ENCODE assay signal across 14 cellular contexts in the genomic region with DNA sequence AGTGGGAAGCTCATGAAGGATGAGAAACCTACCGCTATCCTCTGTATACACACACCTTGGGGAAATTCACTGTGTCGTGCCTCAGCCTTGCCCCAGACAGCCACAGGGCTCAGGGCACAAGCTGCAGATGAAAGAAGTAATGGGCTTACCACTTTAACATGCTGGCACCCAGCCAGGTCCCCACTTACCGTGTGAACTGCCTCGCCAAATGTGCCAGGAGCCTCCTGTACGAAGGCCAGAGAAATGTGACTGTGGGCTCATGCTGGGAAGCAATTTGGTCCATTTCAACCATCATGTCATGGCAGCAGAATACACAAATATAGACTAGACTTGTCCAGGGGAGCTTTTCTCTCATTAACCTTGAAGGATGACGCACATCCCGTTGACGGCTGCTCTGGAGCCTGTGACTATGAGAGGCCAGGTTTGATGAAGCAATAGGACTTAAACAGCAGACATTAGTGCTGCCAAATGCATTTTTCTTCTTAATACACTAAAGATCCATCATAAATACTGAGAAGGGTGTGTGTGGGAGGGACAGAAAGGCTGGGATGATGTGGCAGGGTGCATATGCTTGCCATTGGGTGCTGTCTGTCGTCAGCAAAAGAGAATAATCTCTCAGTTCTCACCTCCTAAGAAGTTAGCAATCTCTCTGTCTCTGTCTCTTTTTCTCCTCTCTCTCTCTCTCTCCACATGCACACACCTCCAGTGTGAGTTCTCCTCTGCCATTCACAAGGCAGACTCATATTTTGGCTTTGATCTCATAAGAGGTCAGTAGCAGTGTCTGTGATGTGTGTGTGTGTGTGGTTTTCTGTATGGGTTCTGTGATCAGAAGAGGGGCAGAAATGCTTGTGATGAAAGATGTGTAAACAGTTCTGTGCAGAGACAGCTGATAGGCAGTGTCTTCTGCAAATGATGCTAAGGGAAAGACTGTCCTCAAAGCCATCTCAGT.
DNase-seq lines count a peak whose midpoint lies in the region; ATAC-seq, FAIRE-seq and TF ChIP-seq lines count a peak whose summit lies in the region.
"Had no signal": no experiment of that assay in that cellular context is flagged by ENCODE, and none has a peak within 500 bp of the region (broad histone marks: within the 10 kb centered on the region; RNA-seq: fewer than 3 reads in every experiment).

No MANE protein-coding gene starts in this region.

- 77% methylated on average over 6 of the region's 9 CpGs for WGBS in A549 (ENCODE audit: missing lambda C conversion rate)

- ATAC-seq in A549: peak; percentile 38 to 78; a peak in 5 of 6 replicates
- ATAC-seq in HG02610 (IDR thresholded peaks at IDR 0.05; ENCODE audit: unreplicated experiment): no peak
- ATAC-seq: HCT116, upper lobe of right lung had no signal

- H3K9me3 ChIP-seq in A549: no peaks in the 10 kb centered on the region
- H3K9me3 ChIP-seq: ascending aorta, upper lobe of right lung had no signal

- H3K4me2 ChIP-seq in A549: no peak overlapping the region

- POLR2A ChIA-PET in A549 (lab: Yijun Ruan, JAX): no interaction called here

- peak overlapping the region; percentile 38 to 56; a peak in 3 of 6 replicates for H3K27ac ChIP-seq in A549
- H3K27ac ChIP-seq: ascending aorta, parathyroid adenoma, upper lobe of right lung had no signal

- H3K4me1 ChIP-seq in A549: peaks cover 15% of the 10 kb centered on the region
- H3K4me1 ChIP-seq: ascending aorta, parathyroid adenoma, upper lobe of right lung had no signal

- DNase-seq in A549 (ENCODE audit: low read depth in 1 of 2, low spot score in 1 of 2) (peak in 1 of 2 experiments; percentile 26), NCI-H1417 (lab: John Stamatoyannopoulos, UW) (peak; percentile 94 to 99 (median 95)), NCI-H524 treated with DMSO at 0.1 percent for 48 hours (lab: John Stamatoyannopoulos, UW) (peak; percentile 8), cerebellum (ENCODE audit: low spot score) (peak; percentile 19), HUDEP-2 (lab: John Stamatoyannopoulos, UW; ENCODE audit: unreplicated experiment in 76 of 76) (no peak), NCI-H1694 (lab: John Stamatoyannopoulos, UW) (no peak), AG20443 (ENCODE audit: low spot score) (no peak)
- DNase-seq: 8988T, KBM-7, upper lobe of right lung had no signal

- no peak overlapping the region for H3K4me3 ChIP-seq in A549
- H3K4me3 ChIP-seq: ascending aorta, upper lobe of right lung had no signal

- no peak for TF ChIP-seq CTCF in A549 (IDR thresholded peaks at IDR 0.05)

- no peak for TF ChIP-seq RAD21 in A549 (conservative IDR thresholded peaks at IDR 0.05 in 1 of 2, IDR thresholded peaks at IDR 0.05 in 1 of 2)

- CTCF ChIA-PET in A549 (lab: Yijun Ruan, JAX): no interaction called here

- no peak for FAIRE-seq in A549 (lab: Jason Lieb, UNC)

- no peak for TF ChIP-seq POLR2A in A549 (IDR thresholded peaks at IDR 0.05; ENCODE audit: low read length)

- no peak for TF ChIP-seq EP300 in A549 (IDR thresholded peaks at IDR 0.05)

TF ChIP-seq in A549, 52 proteins besides CTCF, POLR2A, EP300 and RAD21:
- TF ChIP-seq ZFP36 (IDR thresholded peaks at IDR 0.05; ENCODE audit: borderline replicate concordance, partially characterized antibody): no peak
- TF ChIP-seq, protein P1, sequence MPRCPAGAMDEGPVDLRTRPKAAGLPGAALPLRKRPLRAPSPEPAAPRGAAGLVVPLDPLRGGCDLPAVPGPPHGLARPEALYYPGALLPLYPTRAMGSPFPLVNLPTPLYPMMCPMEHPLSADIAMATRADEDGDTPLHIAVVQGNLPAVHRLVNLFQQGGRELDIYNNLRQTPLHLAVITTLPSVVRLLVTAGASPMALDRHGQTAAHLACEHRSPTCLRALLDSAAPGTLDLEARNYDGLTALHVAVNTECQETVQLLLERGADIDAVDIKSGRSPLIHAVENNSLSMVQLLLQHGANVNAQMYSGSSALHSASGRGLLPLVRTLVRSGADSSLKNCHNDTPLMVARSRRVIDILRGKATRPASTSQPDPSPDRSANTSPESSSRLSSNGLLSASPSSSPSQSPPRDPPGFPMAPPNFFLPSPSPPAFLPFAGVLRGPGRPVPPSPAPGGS (IDR thresholded peaks at IDR 0.05): no peak
- no peak for TF ChIP-seq HDAC2 (IDR thresholded peaks at IDR 0.05)

Comparison
In these comparisons a context has a peak if more than half of its experiments do, and no peak if none do; other contexts are left out.
1. DNase-seq: peak in NCI-H1417 (3 of 3), NCI-H524 treated with DMSO at 0.1 percent for 48 hours (single experiment) and cerebellum (single experiment); none in HUDEP-2 (0 of 76), NCI-H1694 (single experiment) and AG20443 (single experiment).